26 cellular contexts compared by ENCODE assay signal in the genomic region with DNA sequence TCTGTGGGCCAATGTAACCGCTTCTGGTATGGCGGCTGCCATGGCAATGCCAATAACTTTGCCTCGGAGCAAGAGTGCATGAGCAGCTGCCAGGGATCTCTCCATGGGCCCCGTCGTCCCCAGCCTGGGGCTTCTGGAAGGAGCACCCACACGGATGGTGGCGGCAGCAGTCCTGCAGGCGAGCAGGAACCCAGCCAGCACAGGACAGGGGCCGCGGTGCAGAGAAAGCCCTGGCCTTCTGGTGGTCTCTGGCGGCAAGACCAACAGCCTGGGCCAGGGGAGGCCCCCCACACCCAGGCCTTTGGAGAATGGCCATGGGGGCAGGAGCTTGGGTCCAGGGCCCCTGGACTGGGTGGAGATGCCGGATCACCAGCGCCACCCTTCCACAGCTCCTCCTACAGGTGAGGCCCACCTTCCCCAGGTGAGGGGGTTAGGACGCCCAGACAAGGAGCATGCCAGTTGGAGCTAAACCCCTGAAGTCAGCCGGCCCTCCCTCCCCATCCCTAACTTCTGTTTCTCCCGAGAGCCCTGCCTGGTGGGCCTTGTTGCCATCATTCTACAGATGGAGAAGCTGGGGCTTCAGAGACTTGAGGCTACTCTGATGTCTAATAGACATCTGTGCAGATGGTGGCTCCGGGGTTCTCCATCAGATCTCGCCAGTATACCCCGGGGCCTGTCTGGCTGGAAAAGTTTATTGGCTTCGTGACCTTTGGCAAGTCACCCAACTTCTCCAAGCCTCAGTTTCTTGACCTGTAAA.
"Had no signal": no experiment of that assay in that cellular context is flagged by ENCODE, and none has a peak within 500 bp of the region (broad histone marks: within the 10 kb centered on the region; RNA-seq: fewer than 3 reads in every experiment).

No MANE protein-coding gene starts in this region.

- H3K4me2 ChIP-seq: neural progenitor cell had no signal

- FAIRE-seq: keratinocyte had no signal

- H3K9me3 ChIP-seq: colonic mucosa, esophagus squamous epithelium, gastroesophageal sphincter, left lung, lower lobe of right lung, psoas muscle, spleen, testis, tibial nerve had no signal

- H3K27me3 ChIP-seq: colonic mucosa, esophagus squamous epithelium, gastroesophageal sphincter, left lung, neural progenitor cell, testis, tibial nerve had no signal

- H3K4me1 ChIP-seq: colonic mucosa, esophagus squamous epithelium, gastroesophageal sphincter, left lung, lower lobe of right lung, neural progenitor cell, parathyroid adenoma, psoas muscle, spleen, testis had no signal

- H3K4me3 ChIP-seq: colonic mucosa, esophagus squamous epithelium, gastroesophageal sphincter, left lung, lower lobe of right lung, neural progenitor cell, psoas muscle, spleen, testis, tibial nerve had no signal

- H3K27ac Mint-ChIP-seq: immature natural killer cell; memory B cell; natural killer cell treated with Interleukin-12 subunit alpha and Interleukin-12 subunit beta and Interleukin-15 and Interleukin-18, amount 100 ng/mL, for 72 hours; neural progenitor cell; stimulated activated memory B cell treated with anti-CD40 and anti-IgM and Interleukin-4, amounts not matched to agents 10 μg/mL and 1 μg/mL and 100 μg/mL, for 72 hours; stimulated activated naive CD8-positive, alpha-beta T cell treated with anti-CD3 and anti-CD28 coated beads, Interleukin-15, Interleukin-2, amounts not matched to agents 100 ng/mL and 50 ng/mL, for 24 hours had no signal

- H3K9ac ChIP-seq: neural progenitor cell, parathyroid adenoma had no signal

- ATAC-seq: gastroesophageal sphincter; left lung; lower lobe of right lung; natural killer cell treated with Interleukin-12 subunit alpha and Interleukin-12 subunit beta and Interleukin-15 and Interleukin-18, amount 100 ng/mL, for 72 hours; psoas muscle; stimulated activated memory B cell treated with anti-CD40 and anti-IgM and Interleukin-4, amounts not matched to agents 10 μg/mL and 1 μg/mL and 100 μg/mL, for 72 hours had no signal

- H3K27ac ChIP-seq: colonic mucosa, esophagus squamous epithelium, gastroesophageal sphincter, left lung, lower lobe of right lung, neural progenitor cell, parathyroid adenoma, psoas muscle, spleen, testis had no signal

- H3K4me3 Mint-ChIP-seq: immature natural killer cell; memory B cell; natural killer cell treated with Interleukin-12 subunit alpha and Interleukin-12 subunit beta and Interleukin-15 and Interleukin-18, amount 100 ng/mL, for 72 hours; neural progenitor cell; stimulated activated memory B cell treated with anti-CD40 and anti-IgM and Interleukin-4, amounts not matched to agents 10 μg/mL and 1 μg/mL and 100 μg/mL, for 72 hours; stimulated activated naive CD8-positive, alpha-beta T cell treated with anti-CD3 and anti-CD28 coated beads, Interleukin-15, Interleukin-2, amounts not matched to agents 100 ng/mL and 50 ng/mL, for 24 hours had no signal

- DNase-seq: colonic mucosa; dermis blood vessel endothelial cell; esophagus squamous epithelium; foreskin fibroblast; glutamatergic neuron; immature natural killer cell; left lung; lower lobe of right lung; midbrain; occipital lobe; psoas muscle; retina; spleen; stimulated activated CD4-positive, alpha-beta T cell treated with anti-CD3 and anti-CD28 coated beads, Interleukin-15, amount 100 ng/mL, for 24 hours; stimulated activated CD4-positive, alpha-beta T cell treated with anti-CD3 and anti-CD28 coated beads, Interleukin-1b, Interleukin-23, amount 100 ng/mL, for 48 hours; stimulated activated CD4-positive, alpha-beta T cell treated with anti-CD3 and anti-CD28 coated beads, Interleukin-4, amount 100 ng/mL, for 24 hours; testis had no signal

- H3K4me1 Mint-ChIP-seq: immature natural killer cell; stimulated activated memory B cell treated with anti-CD40 and anti-IgM and Interleukin-4, amounts not matched to agents 10 μg/mL and 1 μg/mL and 100 μg/mL, for 72 hours had no signal

- H3K27me3 Mint-ChIP-seq: natural killer cell treated with Interleukin-12 subunit alpha and Interleukin-12 subunit beta and Interleukin-15 and Interleukin-18, amount 100 ng/mL, for 72 hours had no signal

- H3K9me3 Mint-ChIP-seq: immature natural killer cell; memory B cell; natural killer cell treated with Interleukin-12 subunit alpha and Interleukin-12 subunit beta and Interleukin-15 and Interleukin-18, amount 100 ng/mL, for 72 hours; neural progenitor cell; stimulated activated memory B cell treated with anti-CD40 and anti-IgM and Interleukin-4, amounts not matched to agents 10 μg/mL and 1 μg/mL and 100 μg/mL, for 72 hours; stimulated activated naive CD8-positive, alpha-beta T cell treated with anti-CD3 and anti-CD28 coated beads, Interleukin-15, Interleukin-2, amounts not matched to agents 100 ng/mL and 50 ng/mL, for 24 hours had no signal

- H2AFZ ChIP-seq: neural progenitor cell, parathyroid adenoma had no signal

- H3K36me3 Mint-ChIP-seq: immature natural killer cell; memory B cell; natural killer cell treated with Interleukin-12 subunit alpha and Interleukin-12 subunit beta and Interleukin-15 and Interleukin-18, amount 100 ng/mL, for 72 hours; neural progenitor cell; stimulated activated memory B cell treated with anti-CD40 and anti-IgM and Interleukin-4, amounts not matched to agents 10 μg/mL and 1 μg/mL and 100 μg/mL, for 72 hours had no signal

- H3K36me3 ChIP-seq: colonic mucosa, left lung, lower lobe of right lung, neural progenitor cell had no signal
